ENCODE assay signal across 1 cellular context in genomic region chr2:137886432-137886831, GRCh38.
TF ChIP-seq lines count a peak whose summit lies in the region.

No MANE protein-coding gene starts in this region.

TF ChIP-seq in HepG2, 621 proteins besides CTCF, POLR2A, EP300 and RAD21 (continued from another document and continues in another):
- TF ChIP-seq, protein P1, sequence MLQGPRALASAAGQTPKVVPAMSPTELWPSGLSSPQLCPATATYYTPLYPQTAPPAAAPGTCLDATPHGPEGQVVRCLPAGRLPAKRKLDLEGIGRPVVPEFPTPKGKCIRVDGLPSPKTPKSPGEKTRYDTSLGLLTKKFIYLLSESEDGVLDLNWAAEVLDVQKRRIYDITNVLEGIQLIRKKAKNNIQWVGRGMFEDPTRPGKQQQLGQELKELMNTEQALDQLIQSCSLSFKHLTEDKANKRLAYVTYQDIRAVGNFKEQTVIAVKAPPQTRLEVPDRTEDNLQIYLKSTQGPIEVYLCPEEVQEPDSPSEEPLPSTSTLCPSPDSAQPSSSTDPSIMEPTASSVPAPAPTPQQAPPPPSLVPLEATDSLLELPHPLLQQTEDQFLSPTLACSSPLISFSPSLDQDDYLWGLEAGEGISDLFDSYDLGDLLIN (CRISPR knock-in tag; IDR thresholded peaks at IDR 0.05; ENCODE audit: borderline replicate concordance) = no peak
- peak; percentile 84 for TF ChIP-seq CEBPB (IDR thresholded peaks at IDR 0.05; ENCODE audit: borderline replicate concordance, low read depth, low read length)
- no peak for TF ChIP-seq ZNF597 (CRISPR knock-in tag; IDR thresholded peaks at IDR 0.05)
- TF ChIP-seq HOXA9 (CRISPR knock-in tag; IDR thresholded peaks at IDR 0.05; ENCODE audit: borderline replicate concordance) = no peak
- TF ChIP-seq ZNF891 (CRISPR knock-in tag; IDR thresholded peaks at IDR 0.05) = no peak
- no peak for TF ChIP-seq NFKB2 (CRISPR knock-in tag; IDR thresholded peaks at IDR 0.05; ENCODE audit: borderline replicate concordance)
- TF ChIP-seq RAD51 (IDR thresholded peaks at IDR 0.05; ENCODE audit: borderline replicate concordance) = no peak; the same call in 1 of the 2 replicates
- TF ChIP-seq HOXA3 (CRISPR knock-in tag; IDR thresholded peaks at IDR 0.05) = no peak
- TF ChIP-seq CAMTA2 (CRISPR knock-in tag; IDR thresholded peaks at IDR 0.05; ENCODE audit: borderline replicate concordance) = no peak
- TF ChIP-seq DNMT3B (CRISPR knock-in tag; conservative IDR thresholded peaks at IDR 0.05) = no peak
- no peak for TF ChIP-seq MED13 (CRISPR knock-in tag; IDR thresholded peaks at IDR 0.05)
- no peak for TF ChIP-seq ZNF543 (CRISPR knock-in tag; IDR thresholded peaks at IDR 0.05)
- no peak for TF ChIP-seq MZF1 (CRISPR knock-in tag; IDR thresholded peaks at IDR 0.05; ENCODE audit: borderline replicate concordance)
- TF ChIP-seq ZNF644 (CRISPR knock-in tag; IDR thresholded peaks at IDR 0.05; ENCODE audit: low read depth) = peak; percentile 72; the same call in 1 of the 2 replicates
- peak; percentile 65 for TF ChIP-seq STAG1 (CRISPR knock-in tag; IDR thresholded peaks at IDR 0.05)
- no peak for TF ChIP-seq NFIC (IDR thresholded peaks at IDR 0.05; ENCODE audit: low read length)
- TF ChIP-seq BRF2 (CRISPR knock-in tag; IDR thresholded peaks at IDR 0.05) = no peak
- no peak for TF ChIP-seq ZNF782 (CRISPR knock-in tag; IDR thresholded peaks at IDR 0.05; ENCODE audit: borderline replicate concordance)
- TF ChIP-seq, protein P2, sequence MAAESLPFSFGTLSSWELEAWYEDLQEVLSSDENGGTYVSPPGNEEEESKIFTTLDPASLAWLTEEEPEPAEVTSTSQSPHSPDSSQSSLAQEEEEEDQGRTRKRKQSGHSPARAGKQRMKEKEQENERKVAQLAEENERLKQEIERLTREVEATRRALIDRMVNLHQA (CRISPR knock-in tag; IDR thresholded peaks at IDR 0.05) = no peak
- peak; percentile 30; the same call in 1 of the 2 replicates for TF ChIP-seq ZNF331 (CRISPR knock-in tag; IDR thresholded peaks at IDR 0.05)
- TF ChIP-seq ATRX (CRISPR knock-in tag; IDR thresholded peaks at IDR 0.05; ENCODE audit: borderline replicate concordance) = no peak
- TF ChIP-seq ZNF607 (CRISPR knock-in tag; IDR thresholded peaks at IDR 0.05; ENCODE audit: borderline replicate concordance) = no peak
- no peak for TF ChIP-seq ZBTB21 (CRISPR knock-in tag; IDR thresholded peaks at IDR 0.05)
- no peak for TF ChIP-seq TAF1 (CRISPR knock-in tag; IDR thresholded peaks at IDR 0.05)
- no peak for TF ChIP-seq ZNF468 (CRISPR knock-in tag; IDR thresholded peaks at IDR 0.05)
- no peak for TF ChIP-seq ZNF614 (CRISPR knock-in tag; IDR thresholded peaks at IDR 0.05; ENCODE audit: borderline replicate concordance)
- TF ChIP-seq CBFB (CRISPR knock-in tag; IDR thresholded peaks at IDR 0.05) = no peak
- TF ChIP-seq, protein P3, sequence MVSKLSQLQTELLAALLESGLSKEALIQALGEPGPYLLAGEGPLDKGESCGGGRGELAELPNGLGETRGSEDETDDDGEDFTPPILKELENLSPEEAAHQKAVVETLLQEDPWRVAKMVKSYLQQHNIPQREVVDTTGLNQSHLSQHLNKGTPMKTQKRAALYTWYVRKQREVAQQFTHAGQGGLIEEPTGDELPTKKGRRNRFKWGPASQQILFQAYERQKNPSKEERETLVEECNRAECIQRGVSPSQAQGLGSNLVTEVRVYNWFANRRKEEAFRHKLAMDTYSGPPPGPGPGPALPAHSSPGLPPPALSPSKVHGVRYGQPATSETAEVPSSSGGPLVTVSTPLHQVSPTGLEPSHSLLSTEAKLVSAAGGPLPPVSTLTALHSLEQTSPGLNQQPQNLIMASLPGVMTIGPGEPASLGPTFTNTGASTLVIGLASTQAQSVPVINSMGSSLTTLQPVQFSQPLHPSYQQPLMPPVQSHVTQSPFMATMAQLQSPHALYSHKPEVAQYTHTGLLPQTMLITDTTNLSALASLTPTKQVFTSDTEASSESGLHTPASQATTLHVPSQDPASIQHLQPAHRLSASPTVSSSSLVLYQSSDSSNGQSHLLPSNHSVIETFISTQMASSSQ (IDR thresholded peaks at IDR 0.05; ENCODE audit: low read depth) = no peak
- TF ChIP-seq, protein P3 (CRISPR knock-in tag; IDR thresholded peaks at IDR 0.05; ENCODE audit: borderline replicate concordance) = no peak
- TF ChIP-seq BCL6 (CRISPR knock-in tag; IDR thresholded peaks at IDR 0.05) = no peak
- no peak for TF ChIP-seq BRD4 (CRISPR knock-in tag; IDR thresholded peaks at IDR 0.05)
- no peak for TF ChIP-seq KDM3A (CRISPR knock-in tag; IDR thresholded peaks at IDR 0.05; ENCODE audit: low read depth)
- TF ChIP-seq, protein P4, sequence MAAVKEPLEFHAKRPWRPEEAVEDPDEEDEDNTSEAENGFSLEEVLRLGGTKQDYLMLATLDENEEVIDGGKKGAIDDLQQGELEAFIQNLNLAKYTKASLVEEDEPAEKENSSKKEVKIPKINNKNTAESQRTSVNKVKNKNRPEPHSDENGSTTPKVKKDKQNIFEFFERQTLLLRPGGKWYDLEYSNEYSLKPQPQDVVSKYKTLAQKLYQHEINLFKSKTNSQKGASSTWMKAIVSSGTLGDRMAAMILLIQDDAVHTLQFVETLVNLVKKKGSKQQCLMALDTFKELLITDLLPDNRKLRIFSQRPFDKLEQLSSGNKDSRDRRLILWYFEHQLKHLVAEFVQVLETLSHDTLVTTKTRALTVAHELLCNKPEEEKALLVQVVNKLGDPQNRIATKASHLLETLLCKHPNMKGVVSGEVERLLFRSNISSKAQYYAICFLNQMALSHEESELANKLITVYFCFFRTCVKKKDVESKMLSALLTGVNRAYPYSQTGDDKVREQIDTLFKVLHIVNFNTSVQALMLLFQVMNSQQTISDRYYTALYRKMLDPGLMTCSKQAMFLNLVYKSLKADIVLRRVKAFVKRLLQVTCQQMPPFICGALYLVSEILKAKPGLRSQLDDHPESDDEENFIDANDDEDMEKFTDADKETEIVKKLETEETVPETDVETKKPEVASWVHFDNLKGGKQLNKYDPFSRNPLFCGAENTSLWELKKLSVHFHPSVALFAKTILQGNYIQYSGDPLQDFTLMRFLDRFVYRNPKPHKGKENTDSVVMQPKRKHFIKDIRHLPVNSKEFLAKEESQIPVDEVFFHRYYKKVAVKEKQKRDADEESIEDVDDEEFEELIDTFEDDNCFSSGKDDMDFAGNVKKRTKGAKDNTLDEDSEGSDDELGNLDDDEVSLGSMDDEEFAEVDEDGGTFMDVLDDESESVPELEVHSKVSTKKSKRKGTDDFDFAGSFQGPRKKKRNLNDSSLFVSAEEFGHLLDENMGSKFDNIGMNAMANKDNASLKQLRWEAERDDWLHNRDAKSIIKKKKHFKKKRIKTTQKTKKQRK (IDR thresholded peaks at IDR 0.05; ENCODE audit: low read length) = no peak
- TF ChIP-seq ATF7 (IDR thresholded peaks at IDR 0.05) = peak; percentile 30; the same call in 1 of the 2 replicates
- no peak for TF ChIP-seq ATF7 (CRISPR knock-in tag; IDR thresholded peaks at IDR 0.05)
- TF ChIP-seq, protein P5, sequence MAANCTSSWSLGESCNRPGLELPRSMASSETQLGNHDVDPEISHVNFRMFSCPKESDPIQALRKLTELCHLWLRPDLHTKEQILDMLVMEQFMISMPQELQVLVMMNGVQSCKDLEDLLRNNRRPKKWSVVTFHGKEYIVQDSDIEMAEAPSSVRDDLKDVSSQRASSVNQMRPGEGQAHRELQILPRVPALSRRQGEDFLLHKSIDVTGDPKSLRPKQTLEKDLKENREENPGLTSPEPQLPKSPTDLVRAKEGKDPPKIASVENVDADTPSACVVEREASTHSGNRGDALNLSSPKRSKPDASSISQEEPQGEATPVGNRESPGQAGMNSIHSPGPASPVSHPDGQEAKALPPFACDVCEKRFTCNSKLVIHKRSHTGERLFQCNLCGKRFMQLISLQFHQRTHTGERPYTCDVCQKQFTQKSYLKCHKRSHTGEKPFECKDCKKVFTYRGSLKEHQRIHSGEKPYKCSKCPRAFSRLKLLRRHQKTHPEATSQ (CRISPR knock-in tag; IDR thresholded peaks at IDR 0.05; ENCODE audit: borderline replicate concordance) = no peak
- TF ChIP-seq ZFAT (CRISPR knock-in tag; conservative IDR thresholded peaks at IDR 0.05) = no peak
- TF ChIP-seq ZNF20 (CRISPR knock-in tag; IDR thresholded peaks at IDR 0.05) = no peak
- no peak for TF ChIP-seq HDAC6 (IDR thresholded peaks at IDR 0.05; ENCODE audit: low read depth, low read length)
- no peak for TF ChIP-seq TBX3 (IDR thresholded peaks at IDR 0.05; ENCODE audit: borderline replicate concordance)
- TF ChIP-seq TOE1 (CRISPR knock-in tag; IDR thresholded peaks at IDR 0.05) = no peak
- no peak for TF ChIP-seq SPEN (CRISPR knock-in tag; IDR thresholded peaks at IDR 0.05; ENCODE audit: low read depth)
- TF ChIP-seq, protein P6, sequence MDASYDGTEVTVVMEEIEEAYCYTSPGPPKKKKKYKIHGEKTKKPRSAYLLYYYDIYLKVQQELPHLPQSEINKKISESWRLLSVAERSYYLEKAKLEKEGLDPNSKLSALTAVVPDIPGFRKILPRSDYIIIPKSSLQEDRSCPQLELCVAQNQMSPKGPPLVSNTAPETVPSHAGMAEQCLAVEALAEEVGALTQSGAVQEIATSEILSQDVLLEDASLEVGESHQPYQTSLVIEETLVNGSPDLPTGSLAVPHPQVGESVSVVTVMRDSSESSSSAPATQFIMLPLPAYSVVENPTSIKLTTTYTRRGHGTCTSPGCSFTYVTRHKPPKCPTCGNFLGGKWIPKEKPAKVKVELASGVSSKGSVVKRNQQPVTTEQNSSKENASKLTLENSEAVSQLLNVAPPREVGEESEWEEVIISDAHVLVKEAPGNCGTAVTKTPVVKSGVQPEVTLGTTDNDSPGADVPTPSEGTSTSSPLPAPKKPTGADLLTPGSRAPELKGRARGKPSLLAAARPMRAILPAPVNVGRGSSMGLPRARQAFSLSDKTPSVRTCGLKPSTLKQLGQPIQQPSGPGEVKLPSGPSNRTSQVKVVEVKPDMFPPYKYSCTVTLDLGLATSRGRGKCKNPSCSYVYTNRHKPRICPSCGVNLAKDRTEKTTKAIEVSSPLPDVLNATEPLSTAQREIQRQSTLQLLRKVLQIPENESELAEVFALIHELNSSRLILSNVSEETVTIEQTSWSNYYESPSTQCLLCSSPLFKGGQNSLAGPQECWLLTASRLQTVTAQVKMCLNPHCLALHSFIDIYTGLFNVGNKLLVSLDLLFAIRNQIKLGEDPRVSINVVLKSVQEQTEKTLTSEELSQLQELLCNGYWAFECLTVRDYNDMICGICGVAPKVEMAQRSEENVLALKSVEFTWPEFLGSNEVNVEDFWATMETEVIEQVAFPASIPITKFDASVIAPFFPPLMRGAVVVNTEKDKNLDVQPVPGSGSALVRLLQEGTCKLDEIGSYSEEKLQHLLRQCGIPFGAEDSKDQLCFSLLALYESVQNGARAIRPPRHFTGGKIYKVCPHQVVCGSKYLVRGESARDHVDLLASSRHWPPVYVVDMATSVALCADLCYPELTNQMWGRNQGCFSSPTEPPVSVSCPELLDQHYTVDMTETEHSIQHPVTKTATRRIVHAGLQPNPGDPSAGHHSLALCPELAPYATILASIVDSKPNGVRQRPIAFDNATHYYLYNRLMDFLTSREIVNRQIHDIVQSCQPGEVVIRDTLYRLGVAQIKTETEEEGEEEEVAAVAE (CRISPR knock-in tag; IDR thresholded peaks at IDR 0.05; ENCODE audit: borderline replicate concordance) = no peak
- TF ChIP-seq, protein P7, sequence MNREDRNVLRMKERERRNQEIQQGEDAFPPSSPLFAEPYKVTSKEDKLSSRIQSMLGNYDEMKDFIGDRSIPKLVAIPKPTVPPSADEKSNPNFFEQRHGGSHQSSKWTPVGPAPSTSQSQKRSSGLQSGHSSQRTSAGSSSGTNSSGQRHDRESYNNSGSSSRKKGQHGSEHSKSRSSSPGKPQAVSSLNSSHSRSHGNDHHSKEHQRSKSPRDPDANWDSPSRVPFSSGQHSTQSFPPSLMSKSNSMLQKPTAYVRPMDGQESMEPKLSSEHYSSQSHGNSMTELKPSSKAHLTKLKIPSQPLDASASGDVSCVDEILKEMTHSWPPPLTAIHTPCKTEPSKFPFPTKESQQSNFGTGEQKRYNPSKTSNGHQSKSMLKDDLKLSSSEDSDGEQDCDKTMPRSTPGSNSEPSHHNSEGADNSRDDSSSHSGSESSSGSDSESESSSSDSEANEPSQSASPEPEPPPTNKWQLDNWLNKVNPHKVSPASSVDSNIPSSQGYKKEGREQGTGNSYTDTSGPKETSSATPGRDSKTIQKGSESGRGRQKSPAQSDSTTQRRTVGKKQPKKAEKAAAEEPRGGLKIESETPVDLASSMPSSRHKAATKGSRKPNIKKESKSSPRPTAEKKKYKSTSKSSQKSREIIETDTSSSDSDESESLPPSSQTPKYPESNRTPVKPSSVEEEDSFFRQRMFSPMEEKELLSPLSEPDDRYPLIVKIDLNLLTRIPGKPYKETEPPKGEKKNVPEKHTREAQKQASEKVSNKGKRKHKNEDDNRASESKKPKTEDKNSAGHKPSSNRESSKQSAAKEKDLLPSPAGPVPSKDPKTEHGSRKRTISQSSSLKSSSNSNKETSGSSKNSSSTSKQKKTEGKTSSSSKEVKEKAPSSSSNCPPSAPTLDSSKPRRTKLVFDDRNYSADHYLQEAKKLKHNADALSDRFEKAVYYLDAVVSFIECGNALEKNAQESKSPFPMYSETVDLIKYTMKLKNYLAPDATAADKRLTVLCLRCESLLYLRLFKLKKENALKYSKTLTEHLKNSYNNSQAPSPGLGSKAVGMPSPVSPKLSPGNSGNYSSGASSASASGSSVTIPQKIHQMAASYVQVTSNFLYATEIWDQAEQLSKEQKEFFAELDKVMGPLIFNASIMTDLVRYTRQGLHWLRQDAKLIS (CRISPR knock-in tag; IDR thresholded peaks at IDR 0.05) = no peak
- TF ChIP-seq STAT5B (CRISPR knock-in tag; IDR thresholded peaks at IDR 0.05) = no peak
- TF ChIP-seq PHF21A (CRISPR knock-in tag; IDR thresholded peaks at IDR 0.05) = no peak
